In the genomic region with DNA sequence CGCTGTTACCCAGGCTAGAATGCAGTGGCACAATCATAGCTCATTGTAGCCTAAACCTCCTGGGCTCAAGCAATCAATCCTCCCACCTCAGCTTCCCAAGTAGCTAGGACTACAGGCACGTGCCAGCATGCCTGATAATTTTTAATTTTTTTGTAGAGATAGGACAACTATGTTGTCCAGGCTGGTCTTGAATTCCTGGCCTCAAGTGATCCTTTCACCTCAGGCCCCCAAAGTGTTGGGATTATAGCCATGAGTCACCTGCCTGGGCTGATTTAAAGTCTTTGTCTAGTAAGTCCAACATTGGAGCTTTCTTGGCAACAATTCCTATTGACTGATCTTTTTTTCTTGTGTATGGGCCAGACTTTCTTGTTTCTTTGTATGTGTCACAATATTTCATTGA, we compare ENCODE assay signal across 29 cellular contexts. TPM values are rescaled to one million over a fixed set of nuclear protein-coding genes. Genes with fewer than 3 reads are reported as not detected.
"Had no signal": no experiment of that assay in that cellular context is flagged by ENCODE, and none has a peak within 500 bp of the region (broad histone marks: within the 10 kb centered on the region; RNA-seq: fewer than 3 reads in every experiment).

No MANE protein-coding gene starts in this region.

- H3K4me3 ChIP-seq: SK-N-MC had no signal

- H3K9me3 Mint-ChIP-seq: activated CD4-positive, alpha-beta memory T cell treated with anti-CD3 and anti-CD28 coated beads, Interleukin-2, amount 10 ng/mL, durations not matched to agents 7 days and 5 days; activated naive CD4-positive, alpha-beta T cell treated with anti-CD3 and anti-CD28 coated beads, Interleukin-2, amount 10 ng/mL, durations not matched to agents 7 days and 5 days; activated T-helper 2 cell treated with anti-CD3 and anti-CD28 coated beads, Interferon-gamma antibody, Interleukin-2, Interleukin-4, amounts not matched to agents 10 μg/mL and 5 μg/mL and 100 μg/mL, durations not matched to agents 14 hours and 24 hours and 36 hours had no signal

- H3K36me3 Mint-ChIP-seq: T-cell had no signal

- H3K36me3 ChIP-seq: brain microvascular endothelial cell, WERI-Rb-1 had no signal

- H3K27ac ChIP-seq: brain microvascular endothelial cell, SK-N-MC, WERI-Rb-1 had no signal

- DNase-seq: activated CD4-positive, alpha-beta memory T cell treated with anti-CD3 and anti-CD28 coated beads, Interleukin-2, amount 10 ng/mL, durations not matched to agents 7 days and 5 days; activated CD4-positive, alpha-beta T cell treated with anti-CD3 and anti-CD28 coated beads for 36 hours; activated CD4-positive, alpha-beta T cell treated with anti-CD3 and anti-CD28 coated beads, Interleukin-2, amount 50 U/mL, for 1 hour; activated gamma-delta T cell treated with Interleukin-2 at 50 U/mL for 16 hours; activated naive CD4-positive, alpha-beta T cell treated with anti-CD3 and anti-CD28 coated beads, Interleukin-2, amount 10 ng/mL, durations not matched to agents 7 days and 5 days; activated naive CD8-positive, alpha-beta T cell treated with anti-CD3 and anti-CD28 coated beads for 36 hours; activated T-cell treated with anti-CD3 and anti-CD28 coated beads for 4 hours; activated T-cell treated with anti-CD3 and anti-CD28 coated beads, Interleukin-2, amount 50 U/mL, for 48 hours; brain microvascular endothelial cell; caudate nucleus; KG1; MM.1S; NCI-H1105; NCI-H1436 treated with DMSO at 0.1 percent for 48 hours; NCI-H187; NCI-H2081; NCI-H510A treated with DMSO at 0.1 percent for 48 hours; NCI-H69; RPMI8226; T-cell; T-helper 2 cell; WERI-Rb-1 had no signal

- H3K4me3 Mint-ChIP-seq: activated CD4-positive, alpha-beta memory T cell treated with anti-CD3 and anti-CD28 coated beads, Interleukin-2, amount 10 ng/mL, durations not matched to agents 7 days and 5 days; activated CD4-positive, alpha-beta T cell treated with anti-CD3 and anti-CD28 coated beads for 36 hours; activated naive CD4-positive, alpha-beta T cell treated with anti-CD3 and anti-CD28 coated beads, Interleukin-2, amount 10 ng/mL, durations not matched to agents 7 days and 5 days; activated naive CD8-positive, alpha-beta T cell treated with anti-CD3 and anti-CD28 coated beads for 36 hours; T-cell had no signal

- H3K27ac Mint-ChIP-seq: activated CD4-positive, alpha-beta memory T cell treated with anti-CD3 and anti-CD28 coated beads, Interleukin-2, amount 10 ng/mL, durations not matched to agents 7 days and 5 days; activated CD4-positive, alpha-beta T cell treated with anti-CD3 and anti-CD28 coated beads for 36 hours; activated naive CD4-positive, alpha-beta T cell treated with anti-CD3 and anti-CD28 coated beads, Interleukin-2, amount 10 ng/mL, durations not matched to agents 7 days and 5 days; activated naive CD8-positive, alpha-beta T cell treated with anti-CD3 and anti-CD28 coated beads for 36 hours; activated T-helper 2 cell treated with anti-CD3 and anti-CD28 coated beads, Interferon-gamma antibody, Interleukin-2, Interleukin-4, amounts not matched to agents 10 μg/mL and 5 μg/mL and 100 μg/mL, durations not matched to agents 14 hours and 24 hours and 36 hours; T-cell had no signal

- H3K27me3 ChIP-seq: brain microvascular endothelial cell had no signal

RNA-seq across cellular contexts. Expression of gene SPINK8, which starts 28.1 kb away (rescaled TPM):
- total RNA-seq: activated CD4-positive, alpha-beta memory T cell treated with anti-CD3 and anti-CD28 coated beads, Interleukin-2, amount 10 ng/mL, durations not matched to agents 7 days and 5 days; activated CD4-positive, alpha-beta T cell treated with anti-CD3 and anti-CD28 coated beads for 36 hours; activated CD8-positive, alpha-beta memory T cell treated with anti-CD3 and anti-CD28 coated beads for 36 hours; activated naive CD8-positive, alpha-beta T cell treated with anti-CD3 and anti-CD28 coated beads for 36 hours; activated T-helper 2 cell treated with anti-CD3 and anti-CD28 coated beads, Interferon-gamma antibody, Interleukin-2, Interleukin-4, amounts not matched to agents 10 μg/mL and 5 μg/mL and 100 μg/mL, durations not matched to agents 14 hours and 24 hours and 36 hours; cerebellum; LHCN-M2; Right ventricle myocardium inferior; T-cell had no signal
- polyA plus RNA-seq: adipose tissue had no signal
